In genomic region chr2:41828052-41828643, GRCh38 we compare ENCODE assay signal across 22 cellular contexts.
"Had no signal": no experiment of that assay in that cellular context is flagged by ENCODE, and none has a peak within 500 bp of the region (broad histone marks: within the 10 kb centered on the region; RNA-seq: fewer than 3 reads in every experiment).

No MANE protein-coding gene starts in this region.

- H3K36me3 Mint-ChIP-seq: natural killer cell had no signal

- H3K4me3 ChIP-seq: breast epithelium, gastrocnemius medialis, heart right ventricle, smooth muscle cell, upper lobe of left lung had no signal

- H3K27ac ChIP-seq: breast epithelium, epithelial cell of prostate, gastrocnemius medialis, heart right ventricle, upper lobe of left lung had no signal

- H3K4me1 ChIP-seq: breast epithelium, gastrocnemius medialis, heart right ventricle, upper lobe of left lung had no signal

- H3K4me3 Mint-ChIP-seq: activated naive CD4-positive, alpha-beta T cell treated with anti-CD3 and anti-CD28 coated beads for 36 hours; activated naive CD8-positive, alpha-beta T cell treated with anti-CD3 and anti-CD28 coated beads, Interleukin-2, amount 50 U/mL, for 24 hours; dendritic cell treated with granulocyte-macrophage colony-stimulating factor and Interleukin-4, amounts not matched to agents 40 ng/mL and 50 ng/mL, for 4 days; natural killer cell had no signal

- ATAC-seq: activated naive CD8-positive, alpha-beta T cell treated with anti-CD3 and anti-CD28 coated beads, Interleukin-2, amount 50 U/mL, for 24 hours; gastrocnemius medialis; heart right ventricle; natural killer cell; right cardiac atrium; stimulated activated naive CD8-positive, alpha-beta T cell treated with anti-CD3 and anti-CD28 coated beads, Interleukin-15, Interleukin-2, amounts not matched to agents 100 U/mL and 50 U/mL, for 24 hours had no signal

- H3K9me3 Mint-ChIP-seq: activated naive CD4-positive, alpha-beta T cell treated with anti-CD3 and anti-CD28 coated beads for 36 hours; activated naive CD8-positive, alpha-beta T cell treated with anti-CD3 and anti-CD28 coated beads, Interleukin-2, amount 50 U/mL, for 24 hours; activated T-helper 2 cell treated with anti-CD3 and anti-CD28 coated beads, Interferon-gamma antibody, Interleukin-2, Interleukin-4, amounts not matched to agents 10 μg/mL and 5 μg/mL and 100 μg/mL, durations not matched to agents 14 hours and 24 hours and 36 hours; dendritic cell treated with granulocyte-macrophage colony-stimulating factor and Interleukin-4, amounts not matched to agents 40 ng/mL and 50 ng/mL, for 4 days; natural killer cell had no signal

- H3K36me3 ChIP-seq: breast epithelium, gastrocnemius medialis, heart right ventricle, upper lobe of left lung had no signal

- H3K4me1 Mint-ChIP-seq: activated naive CD8-positive, alpha-beta T cell treated with anti-CD3 and anti-CD28 coated beads, Interleukin-2, amount 50 U/mL, for 24 hours; natural killer cell had no signal

- H3K27ac Mint-ChIP-seq: activated naive CD4-positive, alpha-beta T cell treated with anti-CD3 and anti-CD28 coated beads for 36 hours; activated naive CD8-positive, alpha-beta T cell treated with anti-CD3 and anti-CD28 coated beads, Interleukin-2, amount 50 U/mL, for 24 hours; activated T-helper 2 cell treated with anti-CD3 and anti-CD28 coated beads, Interferon-gamma antibody, Interleukin-2, Interleukin-4, amounts not matched to agents 10 μg/mL and 5 μg/mL and 100 μg/mL, durations not matched to agents 14 hours and 24 hours and 36 hours; dendritic cell treated with granulocyte-macrophage colony-stimulating factor and Interleukin-4, amounts not matched to agents 40 ng/mL and 50 ng/mL, for 4 days; natural killer cell had no signal

- DNase-seq: activated CD4-positive, alpha-beta T cell treated with anti-CD3 and anti-CD28 coated beads for 1 hour; activated CD4-positive, alpha-beta T cell treated with anti-CD3 and anti-CD28 coated beads, Interleukin-2, amount 50 U/mL, for 48 hours; activated naive CD4-positive, alpha-beta T cell treated with anti-CD3 and anti-CD28 coated beads for 36 hours; activated naive CD8-positive, alpha-beta T cell treated with anti-CD3 and anti-CD28 coated beads, Interleukin-2, amount 50 U/mL, for 24 hours; aorta; cerebellar nuclear complex; effector memory CD4-positive, alpha-beta T cell; gastrocnemius medialis; heart right ventricle; mesenchymal stem cell; natural killer cell; posterior cingulate gyrus; right cardiac atrium; stimulated activated CD4-positive, alpha-beta T cell treated with anti-CD3 and anti-CD28 coated beads, Interleukin-4, amount 100 ng/mL, for 4 hours; stimulated activated CD8-positive, alpha-beta memory T cell treated with anti-CD3 and anti-CD28 coated beads, Interleukin-4, amount 100 ng/mL, for 48 hours; stimulated activated naive CD8-positive, alpha-beta T cell treated with anti-CD3 and anti-CD28 coated beads, Interleukin-15, Interleukin-2, amounts not matched to agents 100 U/mL and 50 U/mL, for 24 hours; upper lobe of left lung had no signal

- H3K9me3 ChIP-seq: breast epithelium, gastrocnemius medialis, heart right ventricle, upper lobe of left lung had no signal

- H3K27me3 ChIP-seq: gastrocnemius medialis, upper lobe of left lung had no signal
